ENCODE assay signal across 1 cellular context in genomic region chr1:77222496-77222895, GRCh38.
A peak's percentile ranks its signal among the peaks of the same experiment; 100 is the strongest.
TF ChIP-seq lines count a peak whose summit lies in the region.

No MANE protein-coding gene starts in this region.

TF ChIP-seq in H1, 55 proteins besides CTCF, POLR2A, EP300 and RAD21:
- no peak for TF ChIP-seq CHD2 (IDR thresholded peaks at IDR 0.05; ENCODE audit: low read length)
- no peak for TF ChIP-seq SAP30 (IDR thresholded peaks at IDR 0.05; ENCODE audit: insufficient read depth, insufficient replicate concordance, low read length)
- peak; percentile 71 for TF ChIP-seq POU5F1 (IDR thresholded peaks at IDR 0.05; ENCODE audit: low read depth, low read length)
- TF ChIP-seq SIRT6 (IDR thresholded peaks at IDR 0.05; ENCODE audit: low read length), result no peak
- no peak for TF ChIP-seq ZNF274 (IDR thresholded peaks at IDR 0.05; ENCODE audit: borderline replicate concordance, extremely low read depth, low read length)
TF ChIP-seq in H1: peak in this region for 1.
